ENCODE assay signal across 8 cellular contexts in genomic region chr4:74228691-74229640, GRCh38.
DNase-seq lines count a peak whose midpoint lies in the region; ATAC-seq, FAIRE-seq and TF ChIP-seq lines count a peak whose summit lies in the region.

No MANE protein-coding gene starts in this region.

- H3K4me3 ChIP-seq in SK-N-MC (no peak overlapping the region), left ventricle myocardium inferior (no peak overlapping the region), small intestine (ENCODE audit: low read depth in 1 of 2, low read length in 2 of 2) (no peak overlapping the region)

- no peak overlapping the region for H3K9ac ChIP-seq in SK-N-MC (ENCODE audit: insufficient read length)

- FAIRE-seq in small intestine (lab: Jason Lieb, UNC) = no peak

- 45 to 50% (median 48%) methylated on average over 4 of the region's 4 CpGs for WGBS in small intestine, 3 donors

- ATAC-seq in GM21390 (IDR thresholded peaks at IDR 0.05; ENCODE audit: unreplicated experiment) = peak; percentile 86

- H3K36me3 ChIP-seq in SK-N-MC (ENCODE audit: insufficient read depth, low read length) = no peaks in the 10 kb centered on the region
- H3K36me3 ChIP-seq in left ventricle myocardium inferior = no peaks in the 10 kb centered on the region
- H3K36me3 ChIP-seq in small intestine (ENCODE audit: control insufficient read depth in 2 of 2, insufficient read depth in 2 of 2, low read length in 2 of 2) = no peaks in the 10 kb centered on the region

- intact Hi-C loops in left ventricle myocardium inferior (cut with micrococcal nuclease) = loop anchor here (5.0 kb wide), 1 partner anchor 83 kb away; no protein-coding TSS in a partner anchor

- TF ChIP-seq CTCF in left ventricle myocardium inferior (IDR thresholded peaks at IDR 0.05; ENCODE audit: borderline replicate concordance) = peak; percentile 89

- H3K27ac ChIP-seq in SK-N-MC = no peak overlapping the region
- H3K27ac ChIP-seq in left ventricle myocardium inferior (replicated peaks) = no peak overlapping the region
- H3K27ac ChIP-seq in small intestine (ENCODE audit: low read depth in 1 of 2, low read length in 1 of 2) = no peak overlapping the region

- no peaks in the 10 kb centered on the region for H3K9me3 ChIP-seq in SK-N-MC (ENCODE audit: low read depth, low read length)
- H3K9me3 ChIP-seq in left ventricle myocardium inferior (replicated peaks) = no peaks in the 10 kb centered on the region
- H3K9me3 ChIP-seq in small intestine (ENCODE audit: control insufficient read depth, low read depth) = no peaks in the 10 kb centered on the region

- H3K27me3 ChIP-seq in left ventricle myocardium inferior (ENCODE audit: low read depth) (no peaks in the 10 kb centered on the region), small intestine (ENCODE audit: control insufficient read depth in 2 of 2, insufficient read depth in 2 of 2, low read length in 2 of 2) (no peaks in the 10 kb centered on the region)

- H3K4me1 ChIP-seq in left ventricle myocardium inferior = peaks cover 13% of the 10 kb centered on the region
- no peaks in the 10 kb centered on the region for H3K4me1 ChIP-seq in small intestine (ENCODE audit: control insufficient read depth in 2 of 2, insufficient read depth in 1 of 2, low read depth in 1 of 2, low read length in 1 of 2)

- DNase-seq in ELF-1 (ENCODE audit: low read depth, low spot score) (peak; percentile 88), HUDEP-2 (lab: John Stamatoyannopoulos, UW; ENCODE audit: unreplicated experiment in 76 of 76) (peak in 68 of 76 experiments; percentile 1 to 85 (median 46)), SK-N-MC (ENCODE audit: low read depth, low spot score) (peak; percentile 50), left ventricle myocardium inferior (peak; percentile 59), small intestine (peak; percentile 70), OCI-M2 (lab: John Stamatoyannopoulos, UW; ENCODE audit: unreplicated experiment) (no peak)
- DNase-seq in activated naive CD4-positive, alpha-beta T cell treated with Interleukin-2 at 50 U/mL for 16 hours = peak; percentile 72
